22 cellular contexts compared by ENCODE assay signal in genomic region chr7:1526271-1526754, GRCh38. TPM values are rescaled to one million over a fixed set of nuclear protein-coding genes. Genes with fewer than 3 reads are reported as not detected.
DNase-seq lines count a peak whose midpoint lies in the region; ATAC-seq, FAIRE-seq and TF ChIP-seq lines count a peak whose summit lies in the region.
"Had no signal": no experiment of that assay in that cellular context is flagged by ENCODE, and none has a peak within 500 bp of the region (broad histone marks: within the 10 kb centered on the region; RNA-seq: fewer than 3 reads in every experiment).

No MANE protein-coding gene starts in this region.

- H3K4me3 ChIP-seq in HepG2 (replicated peaks in 1 of 3; ENCODE audit: insufficient read depth in 1 of 3, low read depth in 2 of 3, low read length in 3 of 3) = no peak overlapping the region
- no peak overlapping the region for H3K4me3 ChIP-seq in right lobe of liver
- H3K4me3 ChIP-seq in fibroblast of the aortic adventitia (ENCODE audit: low read depth, low read length) = peak overlapping the region; percentile 15
- H3K4me3 ChIP-seq: coronary artery, heart left ventricle, PC-9, upper lobe of left lung had no signal

- H3K4me3 Mint-ChIP-seq in activated CD4-positive, alpha-beta memory T cell treated with anti-CD3 and anti-CD28 coated beads for 36 hours = no peak overlapping the region
- H3K4me3 Mint-ChIP-seq: mesothelial cell of epicardium had no signal

- H3K9me3 ChIP-seq in HepG2 (ENCODE audit: low read length) = no peaks in the 10 kb centered on the region
- H3K9me3 ChIP-seq in right lobe of liver = no peaks in the 10 kb centered on the region
- H3K9me3 ChIP-seq: heart left ventricle, upper lobe of left lung had no signal

- no peak for TF ChIP-seq POLR2A in HepG2 (IDR thresholded peaks at IDR 0.05; ENCODE audit: insufficient read depth in 1 of 2, low read depth in 2 of 2, low read length in 2 of 2)
- TF ChIP-seq POLR2A in right lobe of liver (IDR thresholded peaks at IDR 0.05) = no peak

- H3K4me1 ChIP-seq in HepG2 (ENCODE audit: insufficient read depth, low read length) (peaks cover 39% of the 10 kb centered on the region), right lobe of liver (no peaks in the 10 kb centered on the region)

- H3K27me3 ChIP-seq in HepG2 (ENCODE audit: control insufficient read depth in 1 of 2, insufficient read depth in 2 of 2, low read length in 2 of 2) (peaks cover 0 to 28% of the 10 kb centered on the region in 2 experiments; a peak in 4 of 5 replicates), right lobe of liver (no peaks in the 10 kb centered on the region)
- H3K27me3 ChIP-seq: upper lobe of left lung had no signal

- H2AFZ ChIP-seq in HepG2 (ENCODE audit: low read length) = no peak overlapping the region
- H2AFZ ChIP-seq: PC-9 had no signal

- no peak for DNase-seq in HepG2 (ENCODE audit: low spot score)
- DNase-seq in right lobe of liver = no peak
- DNase-seq in SK-MEL-5 (ENCODE audit: low read depth, low spot score) = peak; percentile 58
- DNase-seq in fibroblast of the aortic adventitia (ENCODE audit: low read depth) = peak; percentile 79
- DNase-seq in activated CD4-positive, alpha-beta memory T cell treated with anti-CD3 and anti-CD28 coated beads for 36 hours = no peak
- DNase-seq in NCI-H345 (lab: John Stamatoyannopoulos, UW) = no peak
- DNase-seq: activated CD4-positive, CD25-positive, alpha-beta regulatory T cell; activated effector memory CD4-positive, alpha-beta T cell treated with anti-CD3 and anti-CD28 coated beads, Interleukin-2, amount 50 U/mL, for 16 hours; COR-L47; heart left ventricle; KG1; NCI-H446 treated with DMSO at 0.1 percent for 48 hours; PC-9; T-helper 1 cell had no signal

- 0% methylated on average over 2 of the region's 6 CpGs for WGBS in HepG2 (ENCODE audit: low lambda C conversion rate)
- WGBS in right lobe of liver (ENCODE audit: insufficient coverage, low coverage, low lambda C conversion rate, missing lambda C conversion rate) = 42% methylated on average over 2 of the region's 6 CpGs

- in situ Hi-C loops in HepG2 (cut with HindIII; ENCODE audit: extremely low pct_ligation_motif_present, low pct_unique_long_range_greater_than_20kb) (no loop called here), SK-MEL-5 (cut with HindIII; ENCODE audit: low pct_unique_long_range_greater_than_20kb, low sequenced_read_pairs) (no loop called here)

- TF ChIP-seq EP300 in HepG2 (IDR thresholded peaks at IDR 0.05; ENCODE audit: low read depth in 2 of 2, low read length in 2 of 2) (no peak), HepG2 (CRISPR knock-in tag; IDR thresholded peaks at IDR 0.05; ENCODE audit: borderline replicate concordance) (no peak)

- no peak overlapping the region for H3K27ac Mint-ChIP-seq in activated CD4-positive, alpha-beta memory T cell treated with anti-CD3 and anti-CD28 coated beads for 36 hours

- H3K9ac ChIP-seq in HepG2 (ENCODE audit: insufficient read depth, low read depth, low read length) = no peak overlapping the region

- H3K27ac ChIP-seq in HepG2 (ENCODE audit: extremely low read length, insufficient read depth, low read length) = no peak overlapping the region
- no peak overlapping the region for H3K27ac ChIP-seq in right lobe of liver
- H3K27ac ChIP-seq: coronary artery, epithelial cell of prostate, heart left ventricle, PC-9, upper lobe of left lung had no signal

- peaks cover 5% of the 10 kb centered on the region for H3K4me1 Mint-ChIP-seq in activated CD4-positive, alpha-beta memory T cell treated with anti-CD3 and anti-CD28 coated beads for 36 hours (ENCODE audit: low read depth)

- ATAC-seq in HepG2 = no peak
- ATAC-seq in right lobe of liver = no peak
- no peak for ATAC-seq in esophagus mucosa
- ATAC-seq in GM21515 (IDR thresholded peaks at IDR 0.05; ENCODE audit: unreplicated experiment) = no peak

- intact Hi-C loops in HepG2 (cut with micrococcal nuclease; ENCODE audit: unreplicated experiment) (no loop called here), right lobe of liver (cut with DNase I) (no loop called here)
- intact Hi-C loops in activated CD4-positive, alpha-beta memory T cell treated with anti-CD3 and anti-CD28 coated beads for 36 hours (cut with micrococcal nuclease) = no loop called here

- H4K20me1 ChIP-seq in HepG2 (ENCODE audit: insufficient read depth, low read length) = no peaks in the 10 kb centered on the region

- no peaks in the 10 kb centered on the region for H3K9me3 Mint-ChIP-seq in activated CD4-positive, alpha-beta memory T cell treated with anti-CD3 and anti-CD28 coated beads for 36 hours
- H3K9me3 Mint-ChIP-seq: mesothelial cell of epicardium had no signal

- TF ChIP-seq CTCF in HepG2 (CRISPR knock-in tag; IDR thresholded peaks at IDR 0.05) = no peak
- TF ChIP-seq CTCF in right lobe of liver (IDR thresholded peaks at IDR 0.05) = no peak
- TF ChIP-seq CTCF in fibroblast of the aortic adventitia (IDR thresholded peaks at IDR 0.05; ENCODE audit: insufficient read depth, low read length) = no peak

- FAIRE-seq in HepG2 (lab: Jason Lieb, UNC) = no peak
- FAIRE-seq: astrocyte had no signal

- POLR2A ChIA-PET in HepG2 (lab: Yijun Ruan, JAX) = interaction anchor here (1.1 kb wide), 1 partner anchor 29 kb away, joined by 6 read pairs; the partner anchor contains the start of gene TMEM184A
- POLR2A ChIA-PET in activated CD4-positive, alpha-beta memory T cell treated with anti-CD3 and anti-CD28 coated beads for 36 hours (lab: Charles Lee) = no interaction called here

- TF ChIP-seq RAD21 in HepG2 (CRISPR knock-in tag; IDR thresholded peaks at IDR 0.05) = no peak

- peaks cover 5% of the 10 kb centered on the region for H3K27me3 Mint-ChIP-seq in activated CD4-positive, alpha-beta memory T cell treated with anti-CD3 and anti-CD28 coated beads for 36 hours

- no peak overlapping the region for H3K4me2 ChIP-seq in HepG2 (ENCODE audit: low read depth, low read length)
- H3K4me2 ChIP-seq: PC-9 had no signal

- peaks cover 2% of the 10 kb centered on the region for H3K79me2 ChIP-seq in HepG2 (ENCODE audit: insufficient read depth, low read length)

- H3K36me3 ChIP-seq in HepG2 (replicated peaks in 1 of 2; ENCODE audit: control insufficient read depth in 1 of 2, insufficient read depth in 2 of 2, low read length in 2 of 2) (no peaks in the 10 kb centered on the region), right lobe of liver (no peaks in the 10 kb centered on the region)
- H3K36me3 ChIP-seq: heart left ventricle, upper lobe of left lung had no signal

- BruUV-seq in HepG2 (replicated peaks; lab: Mats Ljungman, UMichigan) = no TSS peak

- no peaks in the 10 kb centered on the region for H3K36me3 Mint-ChIP-seq in activated CD4-positive, alpha-beta memory T cell treated with anti-CD3 and anti-CD28 coated beads for 36 hours
- H3K36me3 Mint-ChIP-seq: mesothelial cell of epicardium had no signal

- CTCF ChIA-PET in HepG2 (lab: Yijun Ruan, JAX; ENCODE audit: low intra/inter-chr PET ratio, low total read pairs) = no interaction called here
- CTCF ChIA-PET in activated CD4-positive, alpha-beta memory T cell treated with anti-CD3 and anti-CD28 coated beads for 36 hours (lab: Charles Lee) = no interaction called here

RNA-seq across cellular contexts. Expression of gene MAFK, which starts 4.2 kb away (rescaled TPM):
- total RNA-seq in HepG2 (2016; rRNA removed; fragmentation: Illumina TruSeq; extraction: Trizol) (9.2 and 10.4 TPM in 2 replicates), right lobe of liver (10 to 100 TPM in 4 of 6 experiments, 1 to 10 TPM in 2; 6.9 to 29.7 (median 13.1) TPM), fibroblast of the aortic adventitia (ENCODE audit: low replicate concordance) (5.3 and 12.7 TPM in 2 replicates), esophagus mucosa (12.6 TPM)
- total RNA-seq in HepG2 (2016; cell fraction: cytosol; rRNA removed; fragmentation: Illumina TruSeq; extraction: Trizol; ENCODE audit: low read depth) = 1.4 and 1.5 TPM in 2 replicates
- 8.1 and 11.1 TPM in 2 replicates for total RNA-seq in HepG2 (2016; cell fraction: insoluble cytoplasmic fraction; rRNA removed; fragmentation: Illumina TruSeq; extraction: Trizol)
- total RNA-seq in HepG2 (2016; cell fraction: membrane; rRNA removed; fragmentation: Illumina TruSeq; extraction: Trizol) = 4.0 and 4.6 TPM in 2 replicates
- total RNA-seq in HepG2 (2016; cell fraction: nucleus; rRNA removed; fragmentation: Illumina TruSeq; extraction: Trizol) = 6.5 TPM in 2 replicates
- 7.3 and 13.8 TPM in 2 replicates for polyA plus RNA-seq in HepG2 (2011; rRNA removed)
- 6.2 and 7.3 TPM in 2 replicates for polyA plus RNA-seq in HepG2 (2011; cell fraction: cytosol; rRNA removed)
- 63.2 and 72.7 TPM in 2 replicates for polyA plus RNA-seq in HepG2 (2011; cell fraction: nucleus; rRNA removed)
- polyA plus RNA-seq in HepG2 (2012) = 15.2 and 31.6 TPM in 2 replicates
- polyA plus RNA-seq in HepG2 (2016; cell fraction: cytosol; fragmentation: Illumina TruSeq; extraction: Trizol; ENCODE audit: low read depth) = 0.54 and 0.61 TPM in 2 replicates
- 6.5 and 8.2 TPM in 2 replicates for polyA plus RNA-seq in HepG2 (2016; cell fraction: insoluble cytoplasmic fraction; fragmentation: Illumina TruSeq; extraction: Trizol; ENCODE audit: low read depth)
- 1.9 TPM in 2 replicates for polyA plus RNA-seq in HepG2 (2016; cell fraction: membrane; fragmentation: Illumina TruSeq; extraction: Trizol; ENCODE audit: low read depth)
- 19.6 and 20.9 TPM in 2 replicates for polyA plus RNA-seq in HepG2 (2016; cell fraction: nucleus; fragmentation: Illumina TruSeq; extraction: Trizol; ENCODE audit: insufficient read depth, low read depth)
- polyA minus RNA-seq in HepG2 (2011; rRNA and poly(A)+ RNA removed; ENCODE audit: low replicate concordance) = 11.1 and 17.4 TPM in 2 replicates
- polyA minus RNA-seq in HepG2 (2011; cell fraction: cytosol; rRNA and poly(A)+ RNA removed) = 12.7 and 12.8 TPM in 2 replicates
- polyA minus RNA-seq in HepG2 (2011; cell fraction: nucleus; rRNA and poly(A)+ RNA removed) = 10.8 and 12.7 TPM in 2 replicates
- 23.6 and 24.3 TPM in 2 replicates for total RNA-seq in SK-MEL-5 (2014; rRNA removed; shearing (Covaris generic))
- polyA plus RNA-seq in SK-MEL-5 (2015; cell fraction: cytosol; rRNA removed) = 30.3 and 37.4 TPM in 2 replicates
- polyA plus RNA-seq in SK-MEL-5 (2015; cell fraction: nucleus; rRNA removed) = 32.8 and 33.3 TPM in 2 replicates
- total RNA-seq in activated CD4-positive, alpha-beta memory T cell treated with anti-CD3 and anti-CD28 coated beads for 36 hours = 10 to 100 TPM; 34.9 to 36.1 TPM

RNA-seq across cellular contexts. Expression of gene INTS1, which starts 22.1 kb away (rescaled TPM):
- total RNA-seq in HepG2 (2016; rRNA removed; fragmentation: Illumina TruSeq; extraction: Trizol) = 17.3 and 29.0 TPM in 2 replicates
- total RNA-seq in HepG2 (2016; cell fraction: cytosol; rRNA removed; fragmentation: Illumina TruSeq; extraction: Trizol; ENCODE audit: low read depth) = 5.1 and 5.5 TPM in 2 replicates
- 10.4 and 29.7 TPM in 2 replicates for total RNA-seq in HepG2 (2016; cell fraction: insoluble cytoplasmic fraction; rRNA removed; fragmentation: Illumina TruSeq; extraction: Trizol)
- 7.6 and 9.1 TPM in 2 replicates for total RNA-seq in HepG2 (2016; cell fraction: membrane; rRNA removed; fragmentation: Illumina TruSeq; extraction: Trizol)
- total RNA-seq in HepG2 (2016; cell fraction: nucleus; rRNA removed; fragmentation: Illumina TruSeq; extraction: Trizol) = 41.5 and 48.7 TPM in 2 replicates
- polyA plus RNA-seq in HepG2 (2011; rRNA removed) = 13.7 and 18.2 TPM in 2 replicates
- 13.7 and 18.1 TPM in 2 replicates for polyA plus RNA-seq in HepG2 (2011; cell fraction: cytosol; rRNA removed)
- polyA plus RNA-seq in HepG2 (2011; cell fraction: nucleus; rRNA removed) = 167 and 254 TPM in 2 replicates
- polyA plus RNA-seq in HepG2 (2012) = 20.5 and 22.5 TPM in 2 replicates
- polyA plus RNA-seq in HepG2 (2016; cell fraction: cytosol; fragmentation: Illumina TruSeq; extraction: Trizol; ENCODE audit: low read depth) = 3.9 and 4.3 TPM in 2 replicates
- polyA plus RNA-seq in HepG2 (2016; cell fraction: insoluble cytoplasmic fraction; fragmentation: Illumina TruSeq; extraction: Trizol; ENCODE audit: low read depth) = 11.9 and 26.2 TPM in 2 replicates
- polyA plus RNA-seq in HepG2 (2016; cell fraction: membrane; fragmentation: Illumina TruSeq; extraction: Trizol; ENCODE audit: low read depth) = 6.0 and 6.1 TPM in 2 replicates
- polyA plus RNA-seq in HepG2 (2016; cell fraction: nucleus; fragmentation: Illumina TruSeq; extraction: Trizol; ENCODE audit: insufficient read depth, low read depth) = 118 and 123 TPM in 2 replicates
- polyA minus RNA-seq in HepG2 (2011; rRNA and poly(A)+ RNA removed; ENCODE audit: low replicate concordance) = 33.5 and 55.8 TPM in 2 replicates
- 18.4 and 23.7 TPM in 2 replicates for polyA minus RNA-seq in HepG2 (2011; cell fraction: cytosol; rRNA and poly(A)+ RNA removed)
- polyA minus RNA-seq in HepG2 (2011; cell fraction: nucleus; rRNA and poly(A)+ RNA removed) = 25.5 and 29.1 TPM in 2 replicates
- total RNA-seq in right lobe of liver = 10 to 100 TPM; 30.1 to 49.6 (median 41.2) TPM
- 34.5 and 41.4 TPM in 2 replicates for total RNA-seq in SK-MEL-5 (2014; rRNA removed; shearing (Covaris generic))
- polyA plus RNA-seq in SK-MEL-5 (2015; cell fraction: cytosol; rRNA removed) = 152 and 180 TPM in 2 replicates
- polyA plus RNA-seq in SK-MEL-5 (2015; cell fraction: nucleus; rRNA removed) = 232 and 234 TPM in 2 replicates
- total RNA-seq in fibroblast of the aortic adventitia (ENCODE audit: low replicate concordance) = 44.2 and 53.1 TPM in 2 replicates
- total RNA-seq in esophagus mucosa = 50.4 TPM
- total RNA-seq in activated CD4-positive, alpha-beta memory T cell treated with anti-CD3 and anti-CD28 coated beads for 36 hours = 10 to 100 TPM; 86.4 to 92.5 TPM

RNA-seq across cellular contexts. Expression of gene TMEM184A, which starts 29.7 kb away (rescaled TPM):
- total RNA-seq in HepG2 (2016; rRNA removed; fragmentation: Illumina TruSeq; extraction: Trizol) (3.1 and 9.5 TPM in 2 replicates), right lobe of liver (10 to 100 TPM; 15.1 to 32.8 (median 26.7) TPM), fibroblast of the aortic adventitia (ENCODE audit: low replicate concordance) (not detected in 2 replicates), esophagus mucosa (86.6 TPM)
- total RNA-seq in HepG2 (2016; cell fraction: cytosol; rRNA removed; fragmentation: Illumina TruSeq; extraction: Trizol; ENCODE audit: low read depth) = 4.3 and 4.6 TPM in 2 replicates
- 3.8 and 10.6 TPM in 2 replicates for total RNA-seq in HepG2 (2016; cell fraction: insoluble cytoplasmic fraction; rRNA removed; fragmentation: Illumina TruSeq; extraction: Trizol)
- 5.7 and 6.3 TPM in 2 replicates for total RNA-seq in HepG2 (2016; cell fraction: membrane; rRNA removed; fragmentation: Illumina TruSeq; extraction: Trizol)
- total RNA-seq in HepG2 (2016; cell fraction: nucleus; rRNA removed; fragmentation: Illumina TruSeq; extraction: Trizol) = 11.4 and 11.7 TPM in 2 replicates
- polyA plus RNA-seq in HepG2 (2011; rRNA removed) = 20.4 and 33.1 TPM in 2 replicates
- 9.9 and 13.2 TPM in 2 replicates for polyA plus RNA-seq in HepG2 (2011; cell fraction: cytosol; rRNA removed)
- polyA plus RNA-seq in HepG2 (2011; cell fraction: nucleus; rRNA removed) = 144 and 175 TPM in 2 replicates
- polyA plus RNA-seq in HepG2 (2012) = 8.4 and 10.9 TPM in 2 replicates
- 3.6 and 4.0 TPM in 2 replicates for polyA plus RNA-seq in HepG2 (2016; cell fraction: cytosol; fragmentation: Illumina TruSeq; extraction: Trizol; ENCODE audit: low read depth)
- 4.3 and 5.0 TPM in 2 replicates for polyA plus RNA-seq in HepG2 (2016; cell fraction: insoluble cytoplasmic fraction; fragmentation: Illumina TruSeq; extraction: Trizol; ENCODE audit: low read depth)
- 4.3 and 5.3 TPM in 2 replicates for polyA plus RNA-seq in HepG2 (2016; cell fraction: membrane; fragmentation: Illumina TruSeq; extraction: Trizol; ENCODE audit: low read depth)
- 25.4 and 29.2 TPM in 2 replicates for polyA plus RNA-seq in HepG2 (2016; cell fraction: nucleus; fragmentation: Illumina TruSeq; extraction: Trizol; ENCODE audit: insufficient read depth, low read depth)
- 70.5 and 85.2 TPM in 2 replicates for polyA minus RNA-seq in HepG2 (2011; rRNA and poly(A)+ RNA removed; ENCODE audit: low replicate concordance)
- polyA minus RNA-seq in HepG2 (2011; cell fraction: cytosol; rRNA and poly(A)+ RNA removed) = 6.3 and 12.4 TPM in 2 replicates
- 27.6 and 31.7 TPM in 2 replicates for polyA minus RNA-seq in HepG2 (2011; cell fraction: nucleus; rRNA and poly(A)+ RNA removed)
- total RNA-seq in SK-MEL-5 (2014; rRNA removed; shearing (Covaris generic)) = 0.16 and 0.19 TPM in 2 replicates
- polyA plus RNA-seq in SK-MEL-5 (2015; cell fraction: cytosol; rRNA removed) = 0.17 and 2.5 TPM in 2 replicates
- polyA plus RNA-seq in SK-MEL-5 (2015; cell fraction: nucleus; rRNA removed) = 0.04 and 0.35 TPM in 2 replicates
- total RNA-seq in activated CD4-positive, alpha-beta memory T cell treated with anti-CD3 and anti-CD28 coated beads for 36 hours = not detected
- total RNA-seq: skeletal muscle tissue had no signal

RNA-seq across cellular contexts. Expression of gene PSMG3, which starts 43.5 kb away (rescaled TPM):
- 46.7 and 48.4 TPM in 2 replicates for total RNA-seq in HepG2 (2016; rRNA removed; fragmentation: Illumina TruSeq; extraction: Trizol)
- 83.1 and 98.2 TPM in 2 replicates for total RNA-seq in HepG2 (2016; cell fraction: cytosol; rRNA removed; fragmentation: Illumina TruSeq; extraction: Trizol; ENCODE audit: low read depth)
- total RNA-seq in HepG2 (2016; cell fraction: insoluble cytoplasmic fraction; rRNA removed; fragmentation: Illumina TruSeq; extraction: Trizol) = 50.6 and 51.2 TPM in 2 replicates
- 102 and 118 TPM in 2 replicates for total RNA-seq in HepG2 (2016; cell fraction: membrane; rRNA removed; fragmentation: Illumina TruSeq; extraction: Trizol)
- 24.1 and 28.4 TPM in 2 replicates for total RNA-seq in HepG2 (2016; cell fraction: nucleus; rRNA removed; fragmentation: Illumina TruSeq; extraction: Trizol)
- polyA plus RNA-seq in HepG2 (2011; rRNA removed) = 29.3 and 29.6 TPM in 2 replicates
- 36.1 and 44.9 TPM in 2 replicates for polyA plus RNA-seq in HepG2 (2011; cell fraction: cytosol; rRNA removed)
- 29.2 and 39.8 TPM in 2 replicates for polyA plus RNA-seq in HepG2 (2011; cell fraction: nucleus; rRNA removed)
- polyA plus RNA-seq in HepG2 (2012) = 15.8 and 28.3 TPM in 2 replicates
- polyA plus RNA-seq in HepG2 (2016; cell fraction: cytosol; fragmentation: Illumina TruSeq; extraction: Trizol; ENCODE audit: low read depth) = 72.7 and 106 TPM in 2 replicates
- 49.5 and 55.3 TPM in 2 replicates for polyA plus RNA-seq in HepG2 (2016; cell fraction: insoluble cytoplasmic fraction; fragmentation: Illumina TruSeq; extraction: Trizol; ENCODE audit: low read depth)
- polyA plus RNA-seq in HepG2 (2016; cell fraction: membrane; fragmentation: Illumina TruSeq; extraction: Trizol; ENCODE audit: low read depth) = 82.6 and 104 TPM in 2 replicates
- 48.5 and 51.1 TPM in 2 replicates for polyA plus RNA-seq in HepG2 (2016; cell fraction: nucleus; fragmentation: Illumina TruSeq; extraction: Trizol; ENCODE audit: insufficient read depth, low read depth)
- polyA minus RNA-seq in HepG2 (2011; rRNA and poly(A)+ RNA removed; ENCODE audit: low replicate concordance) = 17.7 and 43.7 TPM in 2 replicates
- polyA minus RNA-seq in HepG2 (2011; cell fraction: cytosol; rRNA and poly(A)+ RNA removed) = 8.9 and 9.7 TPM in 2 replicates
- 4.7 and 6.2 TPM in 2 replicates for polyA minus RNA-seq in HepG2 (2011; cell fraction: nucleus; rRNA and poly(A)+ RNA removed)
- total RNA-seq in right lobe of liver = 10 to 100 TPM in 2 of 6 experiments, 1 to 10 TPM in 4; 7.6 to 28.1 (median 9.2) TPM
- 118 and 130 TPM in 2 replicates for total RNA-seq in SK-MEL-5 (2014; rRNA removed; shearing (Covaris generic))
- polyA plus RNA-seq in SK-MEL-5 (2015; cell fraction: cytosol; rRNA removed) = 105 and 123 TPM in 2 replicates
- 446 and 512 TPM in 2 replicates for polyA plus RNA-seq in SK-MEL-5 (2015; cell fraction: nucleus; rRNA removed)
- 6.6 and 20.5 TPM in 2 replicates for total RNA-seq in fibroblast of the aortic adventitia (ENCODE audit: low replicate concordance)
- 39.8 TPM for total RNA-seq in esophagus mucosa
- 10 to 100 TPM; 48.1 to 55.0 TPM for total RNA-seq in activated CD4-positive, alpha-beta memory T cell treated with anti-CD3 and anti-CD28 coated beads for 36 hours

Comparison
In these comparisons a context has a peak if more than half of its experiments do, and no peak if none do; other contexts are left out.
1. DNase-seq: peak in SK-MEL-5 (single experiment) and fibroblast of the aortic adventitia (single experiment); none in HepG2 (single experiment), right lobe of liver (0 of 3), activated CD4-positive, alpha-beta memory T cell treated with anti-CD3 and anti-CD28 coated beads for 36 hours (single experiment) and NCI-H345 (single experiment).